9 cellular contexts compared by ENCODE assay signal in the genomic region with DNA sequence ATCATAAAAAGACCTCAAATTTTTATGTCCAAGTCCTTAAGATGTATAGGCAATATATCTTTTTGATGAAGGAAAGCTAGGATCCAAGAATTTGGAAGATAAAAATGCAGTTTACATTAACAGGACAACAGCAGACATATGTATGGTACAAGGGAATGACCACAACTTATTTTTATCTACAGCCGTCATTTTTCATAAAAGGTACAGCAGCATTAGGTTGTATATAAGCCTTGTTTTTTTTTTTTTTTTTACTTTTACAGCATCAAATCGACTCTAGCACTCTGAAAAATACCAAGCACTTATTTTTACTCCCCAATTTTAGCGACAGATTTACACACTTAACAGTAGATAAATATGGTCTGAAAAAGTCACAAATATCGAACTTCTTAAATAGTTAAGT. TPM values are rescaled to one million over a fixed set of nuclear protein-coding genes. Genes with fewer than 3 reads are reported as not detected.
DNase-seq lines count a peak whose midpoint lies in the region; ATAC-seq, FAIRE-seq and TF ChIP-seq lines count a peak whose summit lies in the region.
"Had no signal": no experiment of that assay in that cellular context is flagged by ENCODE, and none has a peak within 500 bp of the region (broad histone marks: within the 10 kb centered on the region; RNA-seq: fewer than 3 reads in every experiment).

No MANE protein-coding gene starts in this region.

- H3K36me3 ChIP-seq in left lung (peaks cover 0 to 13% of the 10 kb centered on the region in 2 donors), thyroid gland (no peaks in the 10 kb centered on the region)

- no peaks in the 10 kb centered on the region for H3K27me3 Mint-ChIP-seq in activated T-cell treated with anti-CD3 and anti-CD28 coated beads, Interleukin-2, amount 50 U/mL, for 4 hours (ENCODE audit: low read depth)
- no peaks in the 10 kb centered on the region for H3K27me3 Mint-ChIP-seq in activated naive CD8-positive, alpha-beta T cell treated with anti-CD3 and anti-CD28 coated beads, Interleukin-2, amount 10 ng/mL, durations not matched to agents 7 days and 5 days

- no peak for DNase-seq in activated T-cell treated with anti-CD3 and anti-CD28 coated beads, Interleukin-2, amount 50 U/mL, for 4 hours
- no peak for DNase-seq in activated T-cell treated with anti-CD3 and anti-CD28 coated beads, Interleukin-2, amount 50 U/mL, for 48 hours
- no peak for DNase-seq in activated naive CD8-positive, alpha-beta T cell treated with anti-CD3 and anti-CD28 coated beads, Interleukin-2, amount 10 ng/mL, durations not matched to agents 7 days and 5 days
- DNase-seq in left lung: no peak
- DNase-seq in thyroid gland: no peak
- DNase-seq in GM12891 (ENCODE audit: insufficient read length, low spot score): no peak
- DNase-seq in inferior parietal cortex (ENCODE audit: extremely low spot score): no peak
- DNase-seq in putamen (ENCODE audit: low spot score): no peak
- DNase-seq: DMS53 had no signal

- H3K27ac Mint-ChIP-seq in activated naive CD8-positive, alpha-beta T cell treated with anti-CD3 and anti-CD28 coated beads, Interleukin-2, amount 10 ng/mL, durations not matched to agents 7 days and 5 days: peak overlapping the region; percentile 98

- no peak for FAIRE-seq in GM12891 (lab: Jason Lieb, UNC)

- no peak for ATAC-seq in activated T-cell treated with anti-CD3 and anti-CD28 coated beads, Interleukin-2, amount 50 U/mL, for 4 hours
- ATAC-seq in activated naive CD8-positive, alpha-beta T cell treated with anti-CD3 and anti-CD28 coated beads, Interleukin-2, amount 10 ng/mL, durations not matched to agents 7 days and 5 days (ENCODE audit: low read depth): no peak
- ATAC-seq in left lung: no peak

- peak overlapping the region; percentile 97 for H3K27ac ChIP-seq in left lung
- H3K27ac ChIP-seq in thyroid gland: peak overlapping the region; percentile 8 to 99 (median 95)

- H3K4me3 ChIP-seq in left lung: peak overlapping the region; percentile 77 to 94
- peak overlapping the region in 2 of 3 donors; percentile 91 to 94 for H3K4me3 ChIP-seq in thyroid gland (replicated peaks in 1 of 3)

- H3K27me3 ChIP-seq in left lung (no peaks in the 10 kb centered on the region), thyroid gland (no peaks in the 10 kb centered on the region)

- H3K4me1 Mint-ChIP-seq in activated T-cell treated with anti-CD3 and anti-CD28 coated beads, Interleukin-2, amount 50 U/mL, for 4 hours (ENCODE audit: low read depth): peaks cover 50% of the 10 kb centered on the region
- H3K4me1 Mint-ChIP-seq in activated naive CD8-positive, alpha-beta T cell treated with anti-CD3 and anti-CD28 coated beads, Interleukin-2, amount 10 ng/mL, durations not matched to agents 7 days and 5 days: peaks cover 43% of the 10 kb centered on the region

- WGBS in thyroid gland, 2 donors: 3% methylated on average over 4 of the region's 4 CpGs

- TF ChIP-seq POLR2A in thyroid gland (IDR thresholded peaks at IDR 0.05): no peak
- no peak for TF ChIP-seq POLR2A in GM12891 (IDR thresholded peaks at IDR 0.05; ENCODE audit: low read depth, low read length)

- H3K4me1 ChIP-seq in left lung (peaks cover 30 to 57% of the 10 kb centered on the region in 2 donors), thyroid gland (peaks cover 32 to 63% of the 10 kb centered on the region in 2 donors)

- no peaks in the 10 kb centered on the region for H3K9me3 ChIP-seq in left lung
- H3K9me3 ChIP-seq in thyroid gland: no peaks in the 10 kb centered on the region

- peaks cover 30% of the 10 kb centered on the region for H3K36me3 Mint-ChIP-seq in activated T-cell treated with anti-CD3 and anti-CD28 coated beads, Interleukin-2, amount 50 U/mL, for 4 hours (ENCODE audit: insufficient read depth)
- H3K36me3 Mint-ChIP-seq in activated naive CD8-positive, alpha-beta T cell treated with anti-CD3 and anti-CD28 coated beads, Interleukin-2, amount 10 ng/mL, durations not matched to agents 7 days and 5 days: peaks cover 43% of the 10 kb centered on the region

- POLR2A ChIA-PET in activated naive CD8-positive, alpha-beta T cell treated with anti-CD3 and anti-CD28 coated beads, Interleukin-2, amount 10 ng/mL, durations not matched to agents 7 days and 5 days (lab: Charles Lee): interaction anchor here (1.0 to 8.3 kb wide), 3 partner anchors 15 to 287 kb away, joined by 5 to 155 read pairs (median 15); partner anchors contain the start of genes PNRC2 and RPL11

- no peaks in the 10 kb centered on the region for H3K9me3 Mint-ChIP-seq in activated T-cell treated with anti-CD3 and anti-CD28 coated beads, Interleukin-2, amount 50 U/mL, for 4 hours
- H3K9me3 Mint-ChIP-seq in activated naive CD8-positive, alpha-beta T cell treated with anti-CD3 and anti-CD28 coated beads, Interleukin-2, amount 10 ng/mL, durations not matched to agents 7 days and 5 days: no peaks in the 10 kb centered on the region

- intact Hi-C loops in left lung (cut with DNase I) (no loop called here), thyroid gland (cut with DNase I) (no loop called here)

- TF ChIP-seq CTCF in left lung (IDR thresholded peaks at IDR 0.05): no peak
- TF ChIP-seq CTCF in thyroid gland (IDR thresholded peaks at IDR 0.05): no peak

- peak overlapping the region; percentile 100 for H3K4me3 Mint-ChIP-seq in activated T-cell treated with anti-CD3 and anti-CD28 coated beads, Interleukin-2, amount 50 U/mL, for 4 hours
- peak overlapping the region; percentile 93 for H3K4me3 Mint-ChIP-seq in activated naive CD8-positive, alpha-beta T cell treated with anti-CD3 and anti-CD28 coated beads, Interleukin-2, amount 10 ng/mL, durations not matched to agents 7 days and 5 days

TF ChIP-seq in GM12891, 5 proteins besides CTCF, POLR2A, EP300 and RAD21:
- TF ChIP-seq PAX5 (IDR thresholded peaks at IDR 0.05; ENCODE audit: insufficient read depth, low read length, severe bottlenecking) (no peak), TAF1 (IDR thresholded peaks at IDR 0.05; ENCODE audit: low read depth, low read length) (no peak), POLR2AphosphoS5 (IDR thresholded peaks at IDR 0.05; ENCODE audit: low read depth, low read length) (no peak), POU2F2 (IDR thresholded peaks at IDR 0.05; ENCODE audit: low read depth, low read length) (no peak), SPI1 (IDR thresholded peaks at IDR 0.05; ENCODE audit: low read depth, low read length) (no peak)

RNA-seq across cellular contexts. Expression of gene SRSF10, which starts 1.3 kb away (rescaled TPM):
- 100 to 1,000 TPM; 238 to 250 (median 241) TPM for total RNA-seq in activated T-cell treated with anti-CD3 and anti-CD28 coated beads, Interleukin-2, amount 50 U/mL, for 4 hours
- total RNA-seq in activated naive CD8-positive, alpha-beta T cell treated with anti-CD3 and anti-CD28 coated beads, Interleukin-2, amount 10 ng/mL, durations not matched to agents 7 days and 5 days: 100 to 1,000 TPM; 202 to 223 TPM
- 100 to 1,000 TPM in 1 of 2 donors, 10 to 100 TPM in 1; 84.9 to 102 TPM for total RNA-seq in left lung
- total RNA-seq in thyroid gland: 100 to 1,000 TPM; 158 to 193 (median 172) TPM
- 132 TPM for polyA plus RNA-seq in GM12891 (2012; ENCODE audit: low read depth, missing spikeins)

RNA-seq across cellular contexts. Expression of gene PNRC2, which starts 19.2 kb away (rescaled TPM):
- 100 to 1,000 TPM; 168 to 179 (median 168) TPM for total RNA-seq in activated T-cell treated with anti-CD3 and anti-CD28 coated beads, Interleukin-2, amount 50 U/mL, for 4 hours
- total RNA-seq in activated naive CD8-positive, alpha-beta T cell treated with anti-CD3 and anti-CD28 coated beads, Interleukin-2, amount 10 ng/mL, durations not matched to agents 7 days and 5 days: 100 to 1,000 TPM; 188 to 200 TPM
- total RNA-seq in left lung (100 to 1,000 TPM in 1 of 2 donors, 10 to 100 TPM in 1; 79.0 to 105 TPM), thyroid gland (100 to 1,000 TPM; 147 to 211 (median 186) TPM)
- 101 TPM for polyA plus RNA-seq in GM12891 (2012; ENCODE audit: low read depth, missing spikeins)
